ENCODE assay signal across 9 cellular contexts in genomic region chr15:80856400-80856799, GRCh38.
DNase-seq lines count a peak whose midpoint lies in the region; ATAC-seq and TF ChIP-seq lines count a peak whose summit lies in the region.
"Had no signal": no experiment of that assay in that cellular context is flagged by ENCODE, and none has a peak within 500 bp of the region (broad histone marks: within the 10 kb centered on the region; RNA-seq: fewer than 3 reads in every experiment).

No MANE protein-coding gene starts in this region.

- H3K4me3 ChIP-seq in AG09309 (ENCODE audit: control insufficient read depth, low read depth, low read length): no peak overlapping the region
- H3K4me3 ChIP-seq in GM06990 (replicated peaks; ENCODE audit: low read depth, low read length): no peak overlapping the region
- no peak overlapping the region for H3K4me3 ChIP-seq in RWPE2 (ENCODE audit: severe bottlenecking)
- H3K4me3 ChIP-seq in hepatocyte: no peak overlapping the region

- H3K79me2 ChIP-seq in hepatocyte: no peaks in the 10 kb centered on the region

- no peak overlapping the region for H2AFZ ChIP-seq in hepatocyte

- TF ChIP-seq CTCF in AG09309 (IDR thresholded peaks at IDR 0.05; ENCODE audit: control insufficient read depth, insufficient read depth, low read depth, low read length, missing control alignments) (peak; percentile 17), GM06990 (IDR thresholded peaks at IDR 0.05; ENCODE audit: insufficient read depth, low read length, poor library complexity, severe bottlenecking) (peak; percentile 18), RWPE2 (IDR thresholded peaks at IDR 0.05; ENCODE audit: poor library complexity, severe bottlenecking) (peak; percentile 73), hepatocyte (IDR thresholded peaks at IDR 0.05; ENCODE audit: poor library complexity) (peak; percentile 30)

- H3K9me3 ChIP-seq in RWPE2 (ENCODE audit: severe bottlenecking): no peaks in the 10 kb centered on the region
- H3K9me3 ChIP-seq in hepatocyte (ENCODE audit: low read depth): no peaks in the 10 kb centered on the region

- no peaks in the 10 kb centered on the region for H3K9me2 ChIP-seq in hepatocyte (replicated peaks; ENCODE audit: insufficient read depth)

- H3K4me2 ChIP-seq in hepatocyte: no peak overlapping the region

- 60% methylated on average over 2 of the region's 2 CpGs for WGBS in hepatocyte (ENCODE audit: low lambda C conversion rate, missing lambda C conversion rate)

- H3K4me1 ChIP-seq in RWPE2 (ENCODE audit: insufficient read depth, poor library complexity, severe bottlenecking) (peaks cover 23% of the 10 kb centered on the region), hepatocyte (ENCODE audit: insufficient read depth) (no peaks in the 10 kb centered on the region)

- H3K27me3 ChIP-seq in GM06990 (replicated peaks; ENCODE audit: control insufficient read depth, insufficient read depth, low read length) (peaks cover 3% of the 10 kb centered on the region), RWPE2 (ENCODE audit: insufficient read depth, poor library complexity, severe bottlenecking) (no peaks in the 10 kb centered on the region), hepatocyte (no peaks in the 10 kb centered on the region)

- ATAC-seq in RWPE2 (ENCODE audit: low read depth) (no peak), GM21390 (IDR thresholded peaks at IDR 0.05; ENCODE audit: unreplicated experiment) (no peak), GM21526 (IDR thresholded peaks at IDR 0.05; ENCODE audit: low FRiP score, unreplicated experiment) (no peak), HG02610 (IDR thresholded peaks at IDR 0.05; ENCODE audit: unreplicated experiment) (no peak)

- H3K36me3 ChIP-seq in GM06990 (ENCODE audit: control insufficient read depth, insufficient read depth, low read length) (no peaks in the 10 kb centered on the region), RWPE2 (ENCODE audit: low read depth) (no peaks in the 10 kb centered on the region), hepatocyte (replicated peaks; ENCODE audit: insufficient read depth, low read depth) (no peaks in the 10 kb centered on the region)

- no peaks in the 10 kb centered on the region for H4K20me1 ChIP-seq in hepatocyte (ENCODE audit: insufficient read depth, poor library complexity, severe bottlenecking)

- DNase-seq in AG09309 (ENCODE audit: low read depth) (no peak), GM06990 (ENCODE audit: extremely low read depth, insufficient read length) (no peak), RWPE2 (ENCODE audit: low spot score) (no peak), hepatocyte (ENCODE audit: low spot score) (no peak), AG08396 (ENCODE audit: low spot score) (no peak)
- DNase-seq: amniotic stem cell had no signal

- no peak overlapping the region for H3K27ac ChIP-seq in RWPE2 (ENCODE audit: poor library complexity, severe bottlenecking)
- H3K27ac ChIP-seq in hepatocyte: no peak overlapping the region

Comparison
In these comparisons a context has a peak if more than half of its experiments do, and no peak if none do; other contexts are left out.
1. CTCF ChIP-seq: peak in every context shown above with its lines; median percentile 73 in RWPE2; 30 in hepatocyte; 18 in GM06990; 17 in AG09309.